8 cellular contexts compared by ENCODE assay signal in genomic region chr1:32619701-32620485, GRCh38. TPM values are rescaled to one million over a fixed set of nuclear protein-coding genes. Genes with fewer than 3 reads are reported as not detected.
DNase-seq lines count a peak whose midpoint lies in the region; ATAC-seq and TF ChIP-seq lines count a peak whose summit lies in the region.

No MANE protein-coding gene starts in this region.

- ATAC-seq in GM21360 (IDR thresholded peaks at IDR 0.05; ENCODE audit: unreplicated experiment) (peak; percentile 61), HG03469 (IDR thresholded peaks at IDR 0.05; ENCODE audit: unreplicated experiment) (no peak)

- H3K4me3 ChIP-seq in GM08714 (ENCODE audit: low read length) (peak overlapping the region; percentile 34; the same call in 1 of the 2 replicates), fibroblast of villous mesenchyme (ENCODE audit: low read depth, low read length) (no peak overlapping the region)

- in situ Hi-C loops in KBM-7 (cut with MboI; ENCODE audit: low pct_unique_long_range_greater_than_20kb, low sequenced_read_pairs): no loop called here

- TF ChIP-seq CTCF in fibroblast of villous mesenchyme (IDR thresholded peaks at IDR 0.05; ENCODE audit: insufficient read depth, low read depth, low read length) (no peak), endothelial cell (IDR thresholded peaks at IDR 0.05; ENCODE audit: unreplicated experiment) (no peak)

- H3K27ac Mint-ChIP-seq in endothelial cell (ENCODE audit: unreplicated experiment): no peak overlapping the region

- DNase-seq in KBM-7 (peak; percentile 19), fibroblast of villous mesenchyme (ENCODE audit: low read depth) (peak; percentile 38), mesenteric fat pad (ENCODE audit: low spot score) (no peak), endothelial cell (ENCODE audit: low spot score) (no peak)
- DNase-seq in stimulated activated CD4-positive, alpha-beta T cell treated with anti-CD3 and anti-CD28 coated beads, Interleukin-1b, Interleukin-23, amount 100 ng/mL, for 48 hours: no peak

- no peak overlapping the region for H3K4me3 Mint-ChIP-seq in endothelial cell (ENCODE audit: unreplicated experiment)

- peaks cover 4% of the 10 kb centered on the region for H3K36me3 Mint-ChIP-seq in endothelial cell (ENCODE audit: low read depth, unreplicated experiment)

- no peaks in the 10 kb centered on the region for H3K27me3 Mint-ChIP-seq in endothelial cell (ENCODE audit: unreplicated experiment)

- no peaks in the 10 kb centered on the region for H3K4me1 Mint-ChIP-seq in endothelial cell (ENCODE audit: unreplicated experiment)

- no peaks in the 10 kb centered on the region for H3K9me3 Mint-ChIP-seq in endothelial cell (ENCODE audit: unreplicated experiment)

RNA-seq across cellular contexts. Expression of gene ZBTB8OS, which starts 30.5 kb away (rescaled TPM):
- total RNA-seq in fibroblast of villous mesenchyme (34.5 and 44.5 TPM in 2 replicates), mesenteric fat pad (32.8 TPM), endothelial cell (ENCODE audit: unreplicated experiment) (30.2 TPM)

RNA-seq across cellular contexts. Expression of gene RBBP4, which starts 31.1 kb away (rescaled TPM):
- 98.9 and 138 TPM in 2 replicates for total RNA-seq in fibroblast of villous mesenchyme
- 95.2 TPM for total RNA-seq in mesenteric fat pad
- total RNA-seq in endothelial cell (ENCODE audit: unreplicated experiment): 280 TPM

Comparison
In these comparisons a context has a peak if more than half of its experiments do, and no peak if none do; other contexts are left out.
1. DNase-seq: peak in KBM-7 (single experiment) and fibroblast of villous mesenchyme (single experiment); none in stimulated activated CD4-positive, alpha-beta T cell treated with anti-CD3 and anti-CD28 coated beads, Interleukin-1b, Interleukin-23, amount 100 ng/mL, for 48 hours (single experiment), mesenteric fat pad (single experiment) and endothelial cell (single experiment).